15 cellular contexts compared by ENCODE assay signal in the genomic region with DNA sequence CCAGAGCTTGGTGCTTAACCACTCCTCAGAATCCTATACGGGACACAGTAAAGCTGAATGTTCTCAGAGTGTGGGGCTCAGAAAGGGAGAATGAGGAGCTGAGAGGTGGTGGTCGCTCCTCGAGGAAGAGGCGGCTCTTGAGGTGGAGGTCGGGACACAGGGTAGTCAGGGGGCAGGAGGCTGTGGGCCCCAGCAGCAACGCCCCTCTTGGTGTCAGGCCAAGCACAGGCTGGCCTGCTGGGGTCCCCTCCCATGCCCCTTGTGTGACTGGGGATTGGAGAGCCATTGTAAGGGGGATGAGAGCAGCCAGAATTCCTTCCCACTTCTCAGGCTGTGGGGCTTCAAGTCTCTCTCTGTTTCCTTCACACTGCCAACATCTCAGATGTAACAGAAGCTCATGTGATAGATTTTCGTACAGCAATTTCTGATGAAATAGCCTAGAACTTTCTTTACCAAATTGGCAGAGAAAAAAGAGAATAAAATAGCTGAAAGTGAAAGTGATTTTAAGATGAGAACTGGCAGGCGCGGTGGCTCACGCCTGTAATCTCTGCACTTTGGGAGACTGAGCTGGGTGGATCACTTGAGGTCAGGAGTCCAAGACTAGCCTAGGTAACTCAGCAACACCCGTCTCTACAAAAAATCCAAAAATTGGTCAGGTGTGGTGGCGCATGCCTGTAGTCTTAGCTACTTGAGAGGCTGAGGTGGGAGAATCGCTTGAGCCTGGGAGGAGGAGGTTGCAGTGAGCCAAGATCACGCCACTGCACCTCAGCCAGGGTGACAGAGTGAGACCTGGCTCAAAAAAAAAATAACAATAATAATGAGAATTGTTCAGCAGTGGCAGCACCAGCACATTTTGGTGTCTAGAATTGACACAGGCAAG.
DNase-seq lines count a peak whose midpoint lies in the region; ATAC-seq lines count a peak whose summit lies in the region.
"Had no signal": no experiment of that assay in that cellular context is flagged by ENCODE, and none has a peak within 500 bp of the region (broad histone marks: within the 10 kb centered on the region; RNA-seq: fewer than 3 reads in every experiment).

No MANE protein-coding gene starts in this region.

- peak overlapping the region; percentile 27 for H3K4me3 ChIP-seq in effector memory CD4-positive, alpha-beta T cell (ENCODE audit: insufficient read depth, low read depth, low read length, poor library complexity, severe bottlenecking)
- H3K4me3 ChIP-seq: adrenal gland, vagina had no signal

- no peaks in the 10 kb centered on the region for H3K27me3 ChIP-seq in effector memory CD4-positive, alpha-beta T cell (replicated peaks; ENCODE audit: control insufficient read depth, insufficient read depth, low read length, poor library complexity, severe bottlenecking)
- H3K27me3 ChIP-seq: adrenal gland, vagina had no signal

- H3K9me3 Mint-ChIP-seq in activated T-cell treated with anti-CD3 and anti-CD28 coated beads, Interleukin-2, amount 50 U/mL, for 4 hours = no peaks in the 10 kb centered on the region
- no peaks in the 10 kb centered on the region for H3K9me3 Mint-ChIP-seq in activated CD8-positive, alpha-beta T cell treated with anti-CD3 and anti-CD28 coated beads, Interleukin-2, amount 10 ng/mL, durations not matched to agents 7 days and 5 days (ENCODE audit: insufficient read depth)
- no peaks in the 10 kb centered on the region for H3K9me3 Mint-ChIP-seq in stimulated activated naive CD8-positive, alpha-beta T cell treated with anti-CD3 and anti-CD28 coated beads, Interleukin-15, amount 100 ng/mL, for 72 hours
- no peaks in the 10 kb centered on the region for H3K9me3 Mint-ChIP-seq in stimulated activated naive B cell treated with anti-CD40 and anti-IgM and Interleukin-4, amounts not matched to agents 10 μg/mL and 1 μg/mL and 100 μg/mL, for 72 hours

- peak overlapping the region; percentile 62 for H3K4me3 Mint-ChIP-seq in activated T-cell treated with anti-CD3 and anti-CD28 coated beads, Interleukin-2, amount 50 U/mL, for 4 hours
- H3K4me3 Mint-ChIP-seq in activated CD8-positive, alpha-beta T cell treated with anti-CD3 and anti-CD28 coated beads, Interleukin-2, amount 10 ng/mL, durations not matched to agents 7 days and 5 days = peak overlapping the region; percentile 31
- H3K4me3 Mint-ChIP-seq in stimulated activated naive CD8-positive, alpha-beta T cell treated with anti-CD3 and anti-CD28 coated beads, Interleukin-15, amount 100 ng/mL, for 72 hours = peak overlapping the region; percentile 53 to 75
- no peak overlapping the region for H3K4me3 Mint-ChIP-seq in stimulated activated naive B cell treated with anti-CD40 and anti-IgM and Interleukin-4, amounts not matched to agents 10 μg/mL and 1 μg/mL and 100 μg/mL, for 72 hours

- H3K4me1 ChIP-seq in effector memory CD4-positive, alpha-beta T cell (ENCODE audit: control insufficient read depth, insufficient read depth, low read length, poor library complexity, severe bottlenecking) = no peaks in the 10 kb centered on the region
- H3K4me1 ChIP-seq: adrenal gland, vagina had no signal

- peak overlapping the region; percentile 43 for H3K27ac Mint-ChIP-seq in activated CD8-positive, alpha-beta T cell treated with anti-CD3 and anti-CD28 coated beads, Interleukin-2, amount 10 ng/mL, durations not matched to agents 7 days and 5 days
- H3K27ac Mint-ChIP-seq in stimulated activated naive CD8-positive, alpha-beta T cell treated with anti-CD3 and anti-CD28 coated beads, Interleukin-15, amount 100 ng/mL, for 72 hours = peak overlapping the region; percentile 51 to 94
- H3K27ac Mint-ChIP-seq in stimulated activated naive B cell treated with anti-CD40 and anti-IgM and Interleukin-4, amounts not matched to agents 10 μg/mL and 1 μg/mL and 100 μg/mL, for 72 hours = no peak overlapping the region

- no peaks in the 10 kb centered on the region for H3K36me3 ChIP-seq in effector memory CD4-positive, alpha-beta T cell (ENCODE audit: control insufficient read depth, insufficient read depth, low read length)
- H3K36me3 ChIP-seq: adrenal gland, vagina had no signal

- H3K27ac ChIP-seq in effector memory CD4-positive, alpha-beta T cell (ENCODE audit: insufficient read depth, low read length, poor library complexity, severe bottlenecking) = no peak overlapping the region
- H3K27ac ChIP-seq: adrenal gland, vagina had no signal

- no peaks in the 10 kb centered on the region for H3K36me3 Mint-ChIP-seq in activated T-cell treated with anti-CD3 and anti-CD28 coated beads, Interleukin-2, amount 50 U/mL, for 4 hours (ENCODE audit: insufficient read depth)
- H3K36me3 Mint-ChIP-seq in activated CD8-positive, alpha-beta T cell treated with anti-CD3 and anti-CD28 coated beads, Interleukin-2, amount 10 ng/mL, durations not matched to agents 7 days and 5 days (ENCODE audit: low read depth) = no peaks in the 10 kb centered on the region
- no peaks in the 10 kb centered on the region for H3K36me3 Mint-ChIP-seq in stimulated activated naive B cell treated with anti-CD40 and anti-IgM and Interleukin-4, amounts not matched to agents 10 μg/mL and 1 μg/mL and 100 μg/mL, for 72 hours

- CTCF ChIA-PET in activated CD8-positive, alpha-beta T cell treated with anti-CD3 and anti-CD28 coated beads, Interleukin-2, amount 10 ng/mL, durations not matched to agents 7 days and 5 days (lab: Charles Lee) = interaction anchor here (0.6 kb wide), 1 partner anchor 335 kb away, joined by 3 read pairs; no protein-coding TSS in a partner anchor

- peaks cover 22% of the 10 kb centered on the region for H3K4me1 Mint-ChIP-seq in activated T-cell treated with anti-CD3 and anti-CD28 coated beads, Interleukin-2, amount 50 U/mL, for 4 hours (ENCODE audit: low read depth)
- H3K4me1 Mint-ChIP-seq in activated CD8-positive, alpha-beta T cell treated with anti-CD3 and anti-CD28 coated beads, Interleukin-2, amount 10 ng/mL, durations not matched to agents 7 days and 5 days (ENCODE audit: low read depth) = peaks cover 19% of the 10 kb centered on the region
- peaks cover 26% of the 10 kb centered on the region for H3K4me1 Mint-ChIP-seq in stimulated activated naive CD8-positive, alpha-beta T cell treated with anti-CD3 and anti-CD28 coated beads, Interleukin-15, amount 100 ng/mL, for 72 hours
- H3K4me1 Mint-ChIP-seq in stimulated activated naive B cell treated with anti-CD40 and anti-IgM and Interleukin-4, amounts not matched to agents 10 μg/mL and 1 μg/mL and 100 μg/mL, for 72 hours = peaks cover 0 to 3% of the 10 kb centered on the region in 2 donors

- no peaks in the 10 kb centered on the region for H3K9me3 ChIP-seq in effector memory CD4-positive, alpha-beta T cell (ENCODE audit: control insufficient read depth, low read length)
- H3K9me3 ChIP-seq: adrenal gland, vagina had no signal

- no peaks in the 10 kb centered on the region for H3K27me3 Mint-ChIP-seq in activated T-cell treated with anti-CD3 and anti-CD28 coated beads, Interleukin-2, amount 50 U/mL, for 4 hours (ENCODE audit: low read depth)
- no peaks in the 10 kb centered on the region for H3K27me3 Mint-ChIP-seq in activated CD8-positive, alpha-beta T cell treated with anti-CD3 and anti-CD28 coated beads, Interleukin-2, amount 10 ng/mL, durations not matched to agents 7 days and 5 days (ENCODE audit: low read depth)
- H3K27me3 Mint-ChIP-seq in stimulated activated naive CD8-positive, alpha-beta T cell treated with anti-CD3 and anti-CD28 coated beads, Interleukin-15, amount 100 ng/mL, for 72 hours = peaks cover 1% of the 10 kb centered on the region
- H3K27me3 Mint-ChIP-seq in stimulated activated naive B cell treated with anti-CD40 and anti-IgM and Interleukin-4, amounts not matched to agents 10 μg/mL and 1 μg/mL and 100 μg/mL, for 72 hours = peaks cover 16 to 19% of the 10 kb centered on the region in 2 donors

- no peak for DNase-seq in activated T-cell treated with anti-CD3 and anti-CD28 coated beads, Interleukin-2, amount 50 U/mL, for 4 hours
- DNase-seq in activated T-cell treated with anti-CD3 and anti-CD28 coated beads for 4 hours (no peak), glomerular visceral epithelial cell (ENCODE audit: extremely low spot score) (no peak)
- DNase-seq in activated CD8-positive, alpha-beta T cell treated with anti-CD3 and anti-CD28 coated beads, Interleukin-2, amount 10 ng/mL, durations not matched to agents 7 days and 5 days = peak; percentile 30
- no peak for DNase-seq in effector memory CD4-positive, alpha-beta T cell
- DNase-seq in stimulated activated naive CD8-positive, alpha-beta T cell treated with anti-CD3 and anti-CD28 coated beads, Interleukin-15, amount 100 ng/mL, for 72 hours = peak in 1 of 2 donors; percentile 24
- no peak for DNase-seq in stimulated activated naive B cell treated with anti-CD40 and anti-IgM and Interleukin-4, amounts not matched to agents 10 μg/mL and 1 μg/mL and 100 μg/mL, for 72 hours
- DNase-seq: Calu3; erythroblast; left cardiac atrium; NCI-H2171; stimulated activated CD4-positive, alpha-beta T cell treated with anti-CD3 and anti-CD28 coated beads, Interleukin-4, amount 100 ng/mL, for 24 hours had no signal

- POLR2A ChIA-PET in activated CD8-positive, alpha-beta T cell treated with anti-CD3 and anti-CD28 coated beads, Interleukin-2, amount 10 ng/mL, durations not matched to agents 7 days and 5 days (lab: Charles Lee) = interaction anchor here (1.0 to 1.8 kb wide), 2 partner anchors 16 to 61 kb away, joined by 3 to 5 read pairs; partner anchors contain the start of gene RPL31

- peak; percentile 43 to 44 for ATAC-seq in activated T-cell treated with anti-CD3 and anti-CD28 coated beads, Interleukin-2, amount 50 U/mL, for 4 hours
- peak; percentile 59 for ATAC-seq in activated CD8-positive, alpha-beta T cell treated with anti-CD3 and anti-CD28 coated beads, Interleukin-2, amount 10 ng/mL, durations not matched to agents 7 days and 5 days
- peak; percentile 46 for ATAC-seq in stimulated activated naive CD8-positive, alpha-beta T cell treated with anti-CD3 and anti-CD28 coated beads, Interleukin-15, amount 100 ng/mL, for 72 hours
- no peak for ATAC-seq in stimulated activated naive B cell treated with anti-CD40 and anti-IgM and Interleukin-4, amounts not matched to agents 10 μg/mL and 1 μg/mL and 100 μg/mL, for 72 hours (replicated peaks)
- ATAC-seq in GM21526 (IDR thresholded peaks at IDR 0.05; ENCODE audit: low FRiP score, unreplicated experiment) = no peak
- ATAC-seq: left cardiac atrium had no signal

Comparison
In these comparisons a context has a peak if more than half of its experiments do, and no peak if none do; other contexts are left out.
1. ATAC-seq: peak in activated T-cell treated with anti-CD3 and anti-CD28 coated beads, Interleukin-2, amount 50 U/mL, for 4 hours (2 of 2), activated CD8-positive, alpha-beta T cell treated with anti-CD3 and anti-CD28 coated beads, Interleukin-2, amount 10 ng/mL, durations not matched to agents 7 days and 5 days (single experiment) and stimulated activated naive CD8-positive, alpha-beta T cell treated with anti-CD3 and anti-CD28 coated beads, Interleukin-15, amount 100 ng/mL, for 72 hours (single experiment); none in stimulated activated naive B cell treated with anti-CD40 and anti-IgM and Interleukin-4, amounts not matched to agents 10 μg/mL and 1 μg/mL and 100 μg/mL, for 72 hours (0 of 2) and GM21526 (single experiment).
2. H3K4me3 Mint-ChIP-seq: peak in activated T-cell treated with anti-CD3 and anti-CD28 coated beads, Interleukin-2, amount 50 U/mL, for 4 hours (single experiment), activated CD8-positive, alpha-beta T cell treated with anti-CD3 and anti-CD28 coated beads, Interleukin-2, amount 10 ng/mL, durations not matched to agents 7 days and 5 days (single experiment) and stimulated activated naive CD8-positive, alpha-beta T cell treated with anti-CD3 and anti-CD28 coated beads, Interleukin-15, amount 100 ng/mL, for 72 hours (2 of 2); none in stimulated activated naive B cell treated with anti-CD40 and anti-IgM and Interleukin-4, amounts not matched to agents 10 μg/mL and 1 μg/mL and 100 μg/mL, for 72 hours (0 of 2).